In the genomic region with DNA sequence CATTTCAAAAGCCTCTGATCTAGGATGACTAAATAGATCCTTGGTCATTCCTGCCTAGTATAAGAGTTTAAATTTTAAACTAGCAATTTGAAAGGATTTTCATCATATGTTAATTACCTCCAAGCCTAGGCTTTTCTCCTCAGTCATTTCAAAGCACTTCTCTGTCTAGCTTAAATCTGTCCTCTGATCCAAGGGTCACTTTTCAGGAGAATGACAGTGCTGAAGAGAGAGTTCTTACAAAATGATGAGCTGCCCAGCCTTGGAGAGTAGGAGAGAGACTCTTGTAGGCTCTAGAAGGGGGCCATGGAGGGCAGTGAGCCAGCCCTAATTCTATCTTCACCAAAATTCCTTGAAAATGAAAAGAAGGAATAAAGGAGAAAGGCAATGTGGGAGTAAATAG, we compare ENCODE assay signal across 16 cellular contexts. TPM values are rescaled to one million over a fixed set of nuclear protein-coding genes. Genes with fewer than 3 reads are reported as not detected.
A peak's percentile ranks its signal among the peaks of the same experiment; 100 is the strongest.
DNase-seq lines count a peak whose midpoint lies in the region; ATAC-seq, FAIRE-seq and TF ChIP-seq lines count a peak whose summit lies in the region.
"Had no signal": no experiment of that assay in that cellular context is flagged by ENCODE, and none has a peak within 500 bp of the region (broad histone marks: within the 10 kb centered on the region; RNA-seq: fewer than 3 reads in every experiment).

No MANE protein-coding gene starts in this region.

- intact Hi-C loops in breast epithelium (cut with DNase I; ENCODE audit: low total_unique reads) (no loop called here), MCF 10A (cut with micrococcal nuclease) (loop anchor here (2.0 kb wide), 1 partner anchor 55 kb away; no protein-coding TSS in a partner anchor), aorta (cut with DNase I) (no loop called here)

- H3K4me3 ChIP-seq in breast epithelium (no peak overlapping the region), aorta (ENCODE audit: low read length in 2 of 2) (no peak overlapping the region), small intestine (ENCODE audit: low read depth in 1 of 2, low read length in 2 of 2) (no peak overlapping the region), WERI-Rb-1 (ENCODE audit: low read depth, low read length) (no peak overlapping the region)
- H3K4me3 ChIP-seq: testis had no signal

- H3K36me3 ChIP-seq in breast epithelium, result peaks cover 3% of the 10 kb centered on the region
- peaks cover 0 to 4% of the 10 kb centered on the region in 2 donors for H3K36me3 ChIP-seq in aorta (ENCODE audit: control insufficient read depth in 1 of 2, insufficient read depth in 2 of 2, low read length in 1 of 2)
- H3K36me3 ChIP-seq in small intestine (ENCODE audit: control insufficient read depth in 2 of 2, insufficient read depth in 2 of 2, low read length in 2 of 2), result no peaks in the 10 kb centered on the region
- H3K36me3 ChIP-seq in WERI-Rb-1, result no peaks in the 10 kb centered on the region

- peak; percentile 20 for ATAC-seq in HG03439 (IDR thresholded peaks at IDR 0.05; ENCODE audit: unreplicated experiment)
- ATAC-seq in aorta (ENCODE audit: low FRiP score), result no peak

- no peak for FAIRE-seq in small intestine (lab: Jason Lieb, UNC)
- FAIRE-seq: bronchial epithelial cell, frontal cortex had no signal

- POLR2A ChIA-PET in MCF 10A (lab: Yijun Ruan, JAX), result interaction anchor here (0.6 to 1.2 kb wide), 3 partner anchors 11 to 531 kb away, joined by 3 read pairs; no protein-coding TSS in a partner anchor

- peaks cover 12% of the 10 kb centered on the region for H3K4me1 Mint-ChIP-seq in MCF 10A (ENCODE audit: insufficient read depth, unreplicated experiment)
- H3K4me1 Mint-ChIP-seq in activated naive CD4-positive, alpha-beta T cell treated with anti-CD3 and anti-CD28 coated beads, Interleukin-2, amount 10 ng/mL, durations not matched to agents 7 days and 5 days, result no peaks in the 10 kb centered on the region

- TF ChIP-seq CTCF in breast epithelium (IDR thresholded peaks at IDR 0.05), result no peak
- no peak for TF ChIP-seq CTCF in MCF 10A (IDR thresholded peaks at IDR 0.05; ENCODE audit: unreplicated experiment)
- TF ChIP-seq CTCF in WERI-Rb-1 (IDR thresholded peaks at IDR 0.05; ENCODE audit: low read depth, low read length), result no peak

- no peak overlapping the region for H3K27ac Mint-ChIP-seq in MCF 10A (ENCODE audit: low read depth, unreplicated experiment)
- H3K27ac Mint-ChIP-seq in activated naive CD4-positive, alpha-beta T cell treated with anti-CD3 and anti-CD28 coated beads, Interleukin-2, amount 10 ng/mL, durations not matched to agents 7 days and 5 days, result no peak overlapping the region

- DNase-seq in breast epithelium (ENCODE audit: low spot score in 2 of 2) (no peak), MCF 10A (ENCODE audit: unreplicated experiment) (no peak), kidney tubule cell (ENCODE audit: low spot score) (peak; percentile 30), aorta (no peak), small intestine (no peak), WERI-Rb-1 (no peak)
- DNase-seq in activated naive CD4-positive, alpha-beta T cell treated with anti-CD3 and anti-CD28 coated beads, Interleukin-2, amount 10 ng/mL, durations not matched to agents 7 days and 5 days, result no peak
- DNase-seq: GDM1, GOT3, midbrain, NCI-H524, testis had no signal

- CTCF ChIA-PET in MCF 10A (lab: Yijun Ruan, JAX), result interaction anchor here (1.3 kb wide), 1 partner anchor 55 kb away, joined by 6 read pairs; no protein-coding TSS in a partner anchor
- CTCF ChIA-PET in activated naive CD4-positive, alpha-beta T cell treated with anti-CD3 and anti-CD28 coated beads, Interleukin-2, amount 10 ng/mL, durations not matched to agents 7 days and 5 days (lab: Charles Lee), result interaction anchor here (0.9 to 1.5 kb wide), 3 partner anchors 18 to 55 kb away, joined by 3 to 4 read pairs (median 4); no protein-coding TSS in a partner anchor

- H3K4me1 ChIP-seq in breast epithelium (no peaks in the 10 kb centered on the region), aorta (ENCODE audit: control insufficient read depth in 1 of 2, insufficient read depth in 2 of 2, low read length in 2 of 2) (peaks cover 5 to 6% of the 10 kb centered on the region in 2 donors), small intestine (ENCODE audit: control insufficient read depth in 2 of 2, insufficient read depth in 1 of 2, low read depth in 1 of 2, low read length in 1 of 2) (no peaks in the 10 kb centered on the region)
- H3K4me1 ChIP-seq: testis had no signal

- no peak for TF ChIP-seq POLR2A in breast epithelium (IDR thresholded peaks at IDR 0.05)

- H3K9me3 Mint-ChIP-seq in MCF 10A (ENCODE audit: unreplicated experiment), result no peaks in the 10 kb centered on the region
- no peaks in the 10 kb centered on the region for H3K9me3 Mint-ChIP-seq in activated naive CD4-positive, alpha-beta T cell treated with anti-CD3 and anti-CD28 coated beads, Interleukin-2, amount 10 ng/mL, durations not matched to agents 7 days and 5 days

- no peaks in the 10 kb centered on the region for H3K36me3 Mint-ChIP-seq in MCF 10A (ENCODE audit: insufficient read depth, unreplicated experiment)
- H3K36me3 Mint-ChIP-seq in activated naive CD4-positive, alpha-beta T cell treated with anti-CD3 and anti-CD28 coated beads, Interleukin-2, amount 10 ng/mL, durations not matched to agents 7 days and 5 days, result no peaks in the 10 kb centered on the region

- no TSS peak for BruUV-seq in MCF 10A (replicated peaks; lab: Mats Ljungman, UMichigan)

- H3K27me3 Mint-ChIP-seq in MCF 10A (ENCODE audit: insufficient read depth, unreplicated experiment), result no peaks in the 10 kb centered on the region
- peaks cover 9% of the 10 kb centered on the region for H3K27me3 Mint-ChIP-seq in activated naive CD4-positive, alpha-beta T cell treated with anti-CD3 and anti-CD28 coated beads, Interleukin-2, amount 10 ng/mL, durations not matched to agents 7 days and 5 days

- peak overlapping the region; percentile 30 to 40 for H3K27ac ChIP-seq in breast epithelium
- peak overlapping the region; percentile 10 to 67 for H3K27ac ChIP-seq in aorta (ENCODE audit: low read depth in 1 of 2, low read length in 2 of 2)
- H3K27ac ChIP-seq in small intestine (ENCODE audit: low read depth in 1 of 2, low read length in 1 of 2), result peak overlapping the region in 1 of 2 donors; percentile 41
- no peak overlapping the region for H3K27ac ChIP-seq in WERI-Rb-1
- H3K27ac ChIP-seq: 22Rv1, testis had no signal

- no peak overlapping the region for H3K4me3 Mint-ChIP-seq in MCF 10A (ENCODE audit: unreplicated experiment)
- H3K4me3 Mint-ChIP-seq in activated naive CD4-positive, alpha-beta T cell treated with anti-CD3 and anti-CD28 coated beads, Interleukin-2, amount 10 ng/mL, durations not matched to agents 7 days and 5 days, result no peak overlapping the region

- H3K9me3 ChIP-seq in breast epithelium (no peaks in the 10 kb centered on the region), aorta (ENCODE audit: control insufficient read depth, low read length) (no peaks in the 10 kb centered on the region), small intestine (ENCODE audit: control insufficient read depth, low read depth) (no peaks in the 10 kb centered on the region), WERI-Rb-1 (ENCODE audit: severe bottlenecking) (no peaks in the 10 kb centered on the region)
- H3K9me3 ChIP-seq: testis had no signal

- no peaks in the 10 kb centered on the region for H3K27me3 ChIP-seq in breast epithelium
- H3K27me3 ChIP-seq in aorta (ENCODE audit: control insufficient read depth in 1 of 2, insufficient read depth in 2 of 2, low read length in 1 of 2), result no peaks in the 10 kb centered on the region
- no peaks in the 10 kb centered on the region for H3K27me3 ChIP-seq in small intestine (ENCODE audit: control insufficient read depth in 2 of 2, insufficient read depth in 2 of 2, low read length in 2 of 2)
- no peaks in the 10 kb centered on the region for H3K27me3 ChIP-seq in WERI-Rb-1 (ENCODE audit: insufficient read depth, low read depth, severe bottlenecking)
- H3K27me3 ChIP-seq: testis had no signal

RNA-seq across cellular contexts. Expression of gene ATP10D, which starts 25.0 kb away (rescaled TPM):
- total RNA-seq in breast epithelium (10 to 100 TPM; 13.3 to 26.2 (median 15.7) TPM), MCF 10A (2022) (16.2 and 16.9 TPM in 2 replicates), aorta (10 to 100 TPM; 55.6 to 57.4 TPM)
- polyA plus RNA-seq in aorta (10 to 100 TPM in 1 of 2 donors, 1 to 10 TPM in 1; 9.3 to 26.9 TPM), small intestine (1 to 10 TPM in 1 of 3 donors, under 1 TPM in 2; 0.81 to 6.3 (median 0.89) TPM)

RNA-seq across cellular contexts. Expression of gene COMMD8, which starts 46.5 kb away (rescaled TPM):
- total RNA-seq in breast epithelium, result 10 to 100 TPM; 11.8 to 12.8 (median 12.3) TPM
- 21.1 and 21.3 TPM in 2 replicates for total RNA-seq in MCF 10A (2022)
- total RNA-seq in aorta, result 10 to 100 TPM in 1 of 2 donors, 1 to 10 TPM in 1; 10.0 to 11.7 TPM
- 10 to 100 TPM; 19.7 to 29.8 TPM for polyA plus RNA-seq in aorta
- polyA plus RNA-seq in small intestine, result 10 to 100 TPM; 26.7 to 36.5 (median 34.3) TPM
